8 cellular contexts compared by ENCODE assay signal in genomic region chrX:35292522-35292921, GRCh38.
"Had no signal": no experiment of that assay in that cellular context is flagged by ENCODE, and none has a peak within 500 bp of the region (broad histone marks: within the 10 kb centered on the region; RNA-seq: fewer than 3 reads in every experiment).

No MANE protein-coding gene starts in this region.

- H3K4me3 ChIP-seq: GM12878 had no signal

- FAIRE-seq: G401.6, GM12878, GM12891, GM12892, GM18507, GM19239 had no signal

- ATAC-seq: GM12878 had no signal

- DNase-seq: GDM1, GF-D8 had no signal
